In genomic region chr5:122774861-122775712, GRCh38 we compare ENCODE assay signal across 8 cellular contexts. TPM values are rescaled to one million over a fixed set of nuclear protein-coding genes. Genes with fewer than 3 reads are reported as not detected.
DNase-seq lines count a peak whose midpoint lies in the region; ATAC-seq, FAIRE-seq and TF ChIP-seq lines count a peak whose summit lies in the region.

Gene SNX2 (plus strand): TSS chr5:122775080. CDS start chr5:122775104, 24 bp downstream.

- H3K9me3 ChIP-seq in T-helper 17 cell (ENCODE audit: control insufficient read depth, low read length, poor library complexity, severe bottlenecking), result no peaks in the 10 kb centered on the region
- H3K9me3 ChIP-seq in psoas muscle, result no peaks in the 10 kb centered on the region

- H3K36me3 Mint-ChIP-seq in T-helper 17 cell (ENCODE audit: low read depth), result no peaks in the 10 kb centered on the region

- DNase-seq in GM12891 (ENCODE audit: insufficient read length, low spot score) (peak; percentile 64), NCI-H1105 treated with DMSO at 0.1 percent for 48 hours (lab: John Stamatoyannopoulos, UW) (peak; percentile 67), T-helper 17 cell (peak; percentile 79 to 92 (median 87)), amygdala (lab: John Stamatoyannopoulos, UW) (peak; percentile 5 to 96 (median 81)), left ventricle myocardium superior (peak; percentile 99), psoas muscle (peak; percentile 95 to 97)

- H3K4me1 ChIP-seq in psoas muscle, result peaks cover 10% of the 10 kb centered on the region
- H3K4me1 ChIP-seq in urinary bladder (ENCODE audit: insufficient read depth), result no peaks in the 10 kb centered on the region

- ATAC-seq in HG02642 (IDR thresholded peaks at IDR 0.05; ENCODE audit: poor library complexity, unreplicated experiment) (peak; percentile 94), T-helper 17 cell (peak; percentile 90), left ventricle myocardium superior (peak; percentile 100), psoas muscle (peak; percentile 99 to 100 (median 99))

- H3K4me1 Mint-ChIP-seq in T-helper 17 cell, result peaks cover 27% of the 10 kb centered on the region

- H3K36me3 ChIP-seq in psoas muscle (ENCODE audit: insufficient read depth in 1 of 2, low read depth in 1 of 2) (no peaks in the 10 kb centered on the region), urinary bladder (ENCODE audit: insufficient read depth) (no peaks in the 10 kb centered on the region)

- no peaks in the 10 kb centered on the region for H3K27me3 Mint-ChIP-seq in T-helper 17 cell

- H3K27ac ChIP-seq in psoas muscle (peak within 1 kb of the TSS; percentile 88), urinary bladder (ENCODE audit: low read depth) (peak within 1 kb of the TSS; percentile 19)

- peak; percentile 85 for TF ChIP-seq POLR2A in GM12891 (IDR thresholded peaks at IDR 0.05; ENCODE audit: low read depth, low read length)

- peak within 1 kb of the TSS; percentile 96 for H3K27ac Mint-ChIP-seq in T-helper 17 cell

- H3K4me3 ChIP-seq in psoas muscle (peak within 1 kb of the TSS; percentile 93), urinary bladder (ENCODE audit: low read depth, low read length) (peak within 1 kb of the TSS; percentile 88)

- no peaks in the 10 kb centered on the region for H3K27me3 ChIP-seq in psoas muscle (ENCODE audit: insufficient read depth in 3 of 3, low read length in 2 of 3)

- peak within 1 kb of the TSS; percentile 98 for H3K4me3 Mint-ChIP-seq in T-helper 17 cell

- WGBS in psoas muscle, 3 donors, result 0 to 1% (median 0%) methylated on average over 52 to 75 of the region's 75 CpGs
- WGBS in urinary bladder, result under 1% methylated on average over 75 of the region's 75 CpGs

- peak; percentile 34 for TF ChIP-seq CTCF in psoas muscle (IDR thresholded peaks at IDR 0.05)

- peak; percentile 95 for FAIRE-seq in GM12891 (lab: Jason Lieb, UNC)

- intact Hi-C loops in left ventricle myocardium superior (cut with micrococcal nuclease) (no loop called here), psoas muscle (cut with DNase I) (loop anchor here in 1 of 2 donors (2.0 to 5.0 kb wide), 2 partner anchors 70 to 262 kb away; partner anchors contain the start of genes PPIC and SNX24)

TF ChIP-seq in GM12891, 5 proteins besides CTCF, POLR2A, EP300 and RAD21:
- TF ChIP-seq TAF1 (IDR thresholded peaks at IDR 0.05; ENCODE audit: low read depth, low read length), result peak; percentile 79
- 0 out of 2 replicates have a peak, but pooled peaks have one; percentile 61 for TF ChIP-seq POU2F2 (IDR thresholded peaks at IDR 0.05; ENCODE audit: low read depth, low read length)
- TF ChIP-seq POLR2AphosphoS5 (IDR thresholded peaks at IDR 0.05; ENCODE audit: low read depth, low read length), result peak; percentile 77
- TF ChIP-seq PAX5 (IDR thresholded peaks at IDR 0.05; ENCODE audit: insufficient read depth, low read length, severe bottlenecking), result no peak

RNA-seq across cellular contexts. Expression of gene SNX2, which starts in this region (rescaled TPM):
- 49.6 TPM for polyA plus RNA-seq in GM12891 (2012; ENCODE audit: low read depth, missing spikeins)
- 10 to 100 TPM; 52.4 to 57.4 TPM for total RNA-seq in T-helper 17 cell
- 38.2 TPM for total RNA-seq in left ventricle myocardium superior
- total RNA-seq in psoas muscle, result 10 to 100 TPM; 32.8 to 39.8 (median 35.4) TPM
- 10 to 100 TPM; 23.2 to 45.3 (median 29.3) TPM for polyA plus RNA-seq in psoas muscle
- total RNA-seq in urinary bladder, result 124 TPM
- polyA plus RNA-seq in urinary bladder, result 62.7 TPM

Comparison
In these comparisons a context has a peak if more than half of its experiments do, and no peak if none do; other contexts are left out.
1. Peak in every context shown above with its lines: DNase-seq, ATAC-seq, H3K4me3 ChIP-seq and H3K27ac ChIP-seq.